ENCODE assay signal across 8 cellular contexts in genomic region chr6:105733556-105734162, GRCh38.
DNase-seq lines count a peak whose midpoint lies in the region; ATAC-seq and TF ChIP-seq lines count a peak whose summit lies in the region.

No MANE protein-coding gene starts in this region.

- H3K36me3 Mint-ChIP-seq in activated T-cell treated with anti-CD3 and anti-CD28 coated beads, Interleukin-2, amount 50 U/mL, for 24 hours (ENCODE audit: low read depth), result no peaks in the 10 kb centered on the region

- no peaks in the 10 kb centered on the region for H4K20me1 ChIP-seq in PC-9 (ENCODE audit: insufficient read depth)

- no peaks in the 10 kb centered on the region for H3K36me3 ChIP-seq in A673 (ENCODE audit: insufficient read depth, low read length, poor library complexity, severe bottlenecking)
- no peaks in the 10 kb centered on the region for H3K36me3 ChIP-seq in PC-9 (ENCODE audit: low read depth)
- H3K36me3 ChIP-seq in tibial artery, result no peaks in the 10 kb centered on the region
- no peaks in the 10 kb centered on the region for H3K36me3 ChIP-seq in MG63

- H3K27me3 ChIP-seq in A673 (replicated peaks; ENCODE audit: insufficient read depth, low read depth, low read length, poor library complexity), result no peaks in the 10 kb centered on the region
- H3K27me3 ChIP-seq in PC-9 (ENCODE audit: insufficient read depth, low read depth), result no peaks in the 10 kb centered on the region
- no peaks in the 10 kb centered on the region for H3K27me3 ChIP-seq in tibial artery
- no peaks in the 10 kb centered on the region for H3K27me3 ChIP-seq in MG63

- POLR2A ChIA-PET in A673 (lab: Charles Lee; ENCODE audit: low non-redundant PET), result no interaction called here
- POLR2A ChIA-PET in PC-9 (lab: Charles Lee; ENCODE audit: unreplicated experiment), result no interaction called here

- H3K4me3 ChIP-seq in A673 (ENCODE audit: low read depth, low read length, poor library complexity, severe bottlenecking) (no peak overlapping the region), GM12875 (ENCODE audit: low read depth, low read length) (no peak overlapping the region), PC-9 (no peak overlapping the region), fibroblast of pulmonary artery (replicated peaks; ENCODE audit: low read depth, low read length) (no peak overlapping the region), tibial artery (no peak overlapping the region), MG63 (no peak overlapping the region)

- H3F3A ChIP-seq in PC-9 (ENCODE audit: insufficient read depth, low read depth), result no peaks in the 10 kb centered on the region

- no peak overlapping the region for H3K27ac Mint-ChIP-seq in activated T-cell treated with anti-CD3 and anti-CD28 coated beads, Interleukin-2, amount 50 U/mL, for 24 hours

- peaks cover 6% of the 10 kb centered on the region for H3K4me1 Mint-ChIP-seq in activated T-cell treated with anti-CD3 and anti-CD28 coated beads, Interleukin-2, amount 50 U/mL, for 24 hours (ENCODE audit: low read depth)

- H3K9me3 ChIP-seq in A673 (ENCODE audit: low read depth, low read length, poor library complexity, severe bottlenecking) (no peaks in the 10 kb centered on the region), PC-9 (ENCODE audit: insufficient read depth, low read depth) (no peaks in the 10 kb centered on the region), tibial artery (no peaks in the 10 kb centered on the region), MG63 (no peaks in the 10 kb centered on the region)

- BruUV-seq in A673 (replicated peaks; lab: Mats Ljungman, UMichigan) (no TSS peak), PC-9 (replicated peaks; lab: Mats Ljungman, UMichigan) (no TSS peak)

- H3K9me2 ChIP-seq in PC-9 (ENCODE audit: insufficient read depth), result no peaks in the 10 kb centered on the region

- H3K9me3 Mint-ChIP-seq in activated T-cell treated with anti-CD3 and anti-CD28 coated beads, Interleukin-2, amount 50 U/mL, for 24 hours, result no peaks in the 10 kb centered on the region

- intact Hi-C loops in A673 (cut with micrococcal nuclease; ENCODE audit: unreplicated experiment), result loop anchor here (2.0 to 5.0 kb wide), 6 partner anchors 251 to 567 kb away; no protein-coding TSS in a partner anchor
- intact Hi-C loops in PC-9 (cut with micrococcal nuclease; ENCODE audit: unreplicated experiment), result loop anchor here (2.0 to 10.0 kb wide), 5 partner anchors 231 to 489 kb away; no protein-coding TSS in a partner anchor
- intact Hi-C loops in tibial artery (cut with DNase I; ENCODE audit: low total_unique reads), result no loop called here

- no peak for ATAC-seq in esophagus mucosa

- no peaks in the 10 kb centered on the region for H3K79me2 ChIP-seq in PC-9 (ENCODE audit: low read depth)

- H3K4me1 ChIP-seq in A673 (ENCODE audit: insufficient read depth, low read length, poor library complexity, severe bottlenecking) (no peaks in the 10 kb centered on the region), PC-9 (replicated peaks; ENCODE audit: insufficient read depth) (no peaks in the 10 kb centered on the region), tibial artery (no peaks in the 10 kb centered on the region)

- H2AFZ ChIP-seq in PC-9, result no peak overlapping the region

- H3K4me3 Mint-ChIP-seq in activated T-cell treated with anti-CD3 and anti-CD28 coated beads, Interleukin-2, amount 50 U/mL, for 24 hours, result no peak overlapping the region

- CTCF ChIA-PET in A673 (lab: Charles Lee), result no interaction called here
- CTCF ChIA-PET in PC-9 (lab: Charles Lee), result no interaction called here

- H3K27ac ChIP-seq in A673 (ENCODE audit: low read depth, low read length, poor library complexity, severe bottlenecking) (no peak overlapping the region), PC-9 (no peak overlapping the region), tibial artery (no peak overlapping the region)

- TF ChIP-seq CTCF in A673 (conservative IDR thresholded peaks at IDR 0.05; ENCODE audit: low read depth, low read length), result peak; percentile 77
- peak; percentile 39; the same call in 1 of the 2 replicates for TF ChIP-seq CTCF in GM12875 (IDR thresholded peaks at IDR 0.05; ENCODE audit: borderline replicate concordance, insufficient read depth, low read depth, low read length)
- TF ChIP-seq CTCF in PC-9 (conservative IDR thresholded peaks at IDR 0.05), result peak; percentile 92
- peak; percentile 67 for TF ChIP-seq CTCF in fibroblast of pulmonary artery (IDR thresholded peaks at IDR 0.05; ENCODE audit: low read length, missing control alignments)
- peak; percentile 13 to 28 for TF ChIP-seq CTCF in tibial artery (IDR thresholded peaks at IDR 0.05)

- peak; percentile 23 for DNase-seq in A673 (ENCODE audit: low spot score)
- no peak for DNase-seq in PC-9
- peak; percentile 55 for DNase-seq in fibroblast of pulmonary artery (ENCODE audit: low read depth)
- no peak for DNase-seq in tibial artery
- DNase-seq in activated T-cell treated with anti-CD3 and anti-CD28 coated beads, Interleukin-2, amount 50 U/mL, for 24 hours, result no peak
- no peak for DNase-seq in MG63

- H3K27me3 Mint-ChIP-seq in activated T-cell treated with anti-CD3 and anti-CD28 coated beads, Interleukin-2, amount 50 U/mL, for 24 hours, result no peaks in the 10 kb centered on the region

- no peak overlapping the region for H3K4me2 ChIP-seq in PC-9

Comparison
In these comparisons a context has a peak if more than half of its experiments do, and no peak if none do; other contexts are left out.
1. DNase-seq: peak in A673 (single experiment) and fibroblast of pulmonary artery (single experiment); none in PC-9 (0 of 2), tibial artery (0 of 2), activated T-cell treated with anti-CD3 and anti-CD28 coated beads, Interleukin-2, amount 50 U/mL, for 24 hours (single experiment) and MG63 (single experiment).
2. CTCF ChIP-seq: peak in every context shown above with its lines; median percentile 92 in PC-9; 77 in A673; 67 in fibroblast of pulmonary artery; 39 in GM12875; 20 in tibial artery.